In genomic region chr2:236308855-236309668, GRCh38 we compare ENCODE assay signal across 21 cellular contexts. TPM values are rescaled to one million over a fixed set of nuclear protein-coding genes. Genes with fewer than 3 reads are reported as not detected.
DNase-seq lines count a peak whose midpoint lies in the region; ATAC-seq and TF ChIP-seq lines count a peak whose summit lies in the region.
"Had no signal": no experiment of that assay in that cellular context is flagged by ENCODE, and none has a peak within 500 bp of the region (broad histone marks: within the 10 kb centered on the region; RNA-seq: fewer than 3 reads in every experiment).

No MANE protein-coding gene starts in this region.

- no peaks in the 10 kb centered on the region for H3K36me3 Mint-ChIP-seq in GM23338 (ENCODE audit: low read depth)
- H3K36me3 Mint-ChIP-seq in natural killer cell treated with Interleukin-12 subunit alpha and Interleukin-12 subunit beta and Interleukin-15 and Interleukin-18, amount 100 ng/mL, for 72 hours, result no peaks in the 10 kb centered on the region
- H3K36me3 Mint-ChIP-seq: CD14-positive monocyte; CD8-positive, alpha-beta memory T cell had no signal

- H3K14ac ChIP-seq in neuronal stem cell (ENCODE audit: low read length), result no peak overlapping the region

- H3K9me3 ChIP-seq in SJSA1 (replicated peaks), result no peaks in the 10 kb centered on the region
- H3K9me3 ChIP-seq in neuronal stem cell (replicated peaks in 1 of 2; ENCODE audit: control insufficient read depth in 2 of 2, insufficient read depth in 1 of 2, low read depth in 1 of 2, low read length in 2 of 2), result peaks cover 0 to 16% of the 10 kb centered on the region in 2 donors
- H3K9me3 ChIP-seq: BE2C, HAP-1 had no signal

- no peak overlapping the region for H2BK5ac ChIP-seq in neuronal stem cell (ENCODE audit: low read length)

- H3F3A ChIP-seq in GM23338 (replicated peaks; ENCODE audit: low read depth), result no peaks in the 10 kb centered on the region

- no peak overlapping the region for H3K23ac ChIP-seq in neuronal stem cell (ENCODE audit: low read depth, low read length, poor library complexity)

- no peak overlapping the region for H4K91ac ChIP-seq in neuronal stem cell (ENCODE audit: low read depth, low read length, poor library complexity)

- H3K36me3 ChIP-seq in GM23338 (ENCODE audit: insufficient read depth) (no peaks in the 10 kb centered on the region), SJSA1 (0 out of 2 replicates have a peak, but pooled peaks cover 2% of the 10 kb centered on the region), neuronal stem cell (replicated peaks in 1 of 2; ENCODE audit: control insufficient read depth in 2 of 2, insufficient read depth in 2 of 2, low read length in 2 of 2) (no peaks in the 10 kb centered on the region)
- H3K36me3 ChIP-seq: BE2C; BLaER1 treated with 17β-estradiol and CSF1 and Interleukin-3, amounts not matched to agents 10 nM and 100 nM; HAP-1 had no signal

- DNase-seq in GM23338 (ENCODE audit: low spot score), result no peak
- DNase-seq in SJSA1 (ENCODE audit: low read depth in 1 of 2, low spot score in 2 of 2), result peak; percentile 93 to 95
- peak; percentile 40 for DNase-seq in coronary artery (ENCODE audit: low spot score)
- DNase-seq in neuronal stem cell (ENCODE audit: low spot score), result no peak
- DNase-seq in NCI-H1930 (lab: John Stamatoyannopoulos, UW), result no peak
- DNase-seq in natural killer cell treated with Interleukin-12 subunit alpha and Interleukin-12 subunit beta and Interleukin-15 and Interleukin-18, amount 100 ng/mL, for 72 hours (ENCODE audit: low spot score), result no peak
- DNase-seq: AML-193; CD4-positive, alpha-beta T cell; CD8-positive, alpha-beta memory T cell; DMS 273 treated with DMSO at 0.1 percent for 48 hours; GF-D8; GOT3; HFFc6 had no signal

- H2AFZ ChIP-seq in GM23338, result no peak overlapping the region
- H2AFZ ChIP-seq in neuronal stem cell (ENCODE audit: low read length), result no peak overlapping the region

- H3K9me2 ChIP-seq in GM23338 (ENCODE audit: insufficient read depth), result peaks cover 3% of the 10 kb centered on the region; the same call in 1 of the 2 replicates

- no peaks in the 10 kb centered on the region for H4K20me1 ChIP-seq in GM23338 (replicated peaks; ENCODE audit: insufficient read depth)
- H4K20me1 ChIP-seq: BLaER1 treated with 17β-estradiol and CSF1 and Interleukin-3, amounts not matched to agents 10 nM and 100 nM had no signal

- H3K18ac ChIP-seq in neuronal stem cell (ENCODE audit: low read length), result no peak overlapping the region

- no peaks in the 10 kb centered on the region for H3K79me2 ChIP-seq in GM23338 (replicated peaks; ENCODE audit: insufficient read depth)

- peaks cover 2% of the 10 kb centered on the region; the same call in 1 of the 3 replicates for H3K9me3 Mint-ChIP-seq in GM23338
- H3K9me3 Mint-ChIP-seq in natural killer cell treated with Interleukin-12 subunit alpha and Interleukin-12 subunit beta and Interleukin-15 and Interleukin-18, amount 100 ng/mL, for 72 hours, result no peaks in the 10 kb centered on the region

- H2BK15ac ChIP-seq in neuronal stem cell (ENCODE audit: low read length), result no peak overlapping the region

- peak overlapping the region; percentile 24 for H2AK5ac ChIP-seq in neuronal stem cell (ENCODE audit: low read depth, low read length)

- H4K8ac ChIP-seq in neuronal stem cell (ENCODE audit: low read depth, low read length), result no peak overlapping the region

- H3K9ac ChIP-seq in neuronal stem cell (ENCODE audit: low read depth, low read length, poor library complexity), result no peak overlapping the region
- H3K9ac ChIP-seq: BLaER1 treated with 17β-estradiol and CSF1 and Interleukin-3, amounts not matched to agents 10 nM and 100 nM had no signal

- 0 out of 2 replicates have a peak overlapping the region, but pooled peaks have one; percentile 30 for H3K4me2 ChIP-seq in GM23338
- H3K4me2 ChIP-seq in neuronal stem cell (ENCODE audit: insufficient read depth, low read length, poor library complexity, severe bottlenecking), result no peak overlapping the region
- H3K4me2 ChIP-seq: A549; BLaER1 treated with 17β-estradiol and CSF1 and Interleukin-3, amounts not matched to agents 10 nM and 100 nM had no signal

- H3K4me1 Mint-ChIP-seq in GM23338, result peaks cover 16% of the 10 kb centered on the region
- H3K4me1 Mint-ChIP-seq in natural killer cell treated with Interleukin-12 subunit alpha and Interleukin-12 subunit beta and Interleukin-15 and Interleukin-18, amount 100 ng/mL, for 72 hours (ENCODE audit: low read depth in 2 of 2), result no peaks in the 10 kb centered on the region
- H3K4me1 Mint-ChIP-seq: CD14-positive monocyte; CD8-positive, alpha-beta memory T cell had no signal

- H3K4me1 ChIP-seq in GM23338 (ENCODE audit: insufficient read depth), result peaks cover 14% of the 10 kb centered on the region
- H3K4me1 ChIP-seq in SJSA1 (replicated peaks), result peaks cover 31% of the 10 kb centered on the region
- H3K4me1 ChIP-seq in neuronal stem cell (ENCODE audit: control insufficient read depth in 2 of 2, insufficient read depth in 1 of 2, low read depth in 1 of 2, low read length in 2 of 2), result peaks cover 4 to 5% of the 10 kb centered on the region in 2 donors
- H3K4me1 ChIP-seq: A549; BE2C; BLaER1 treated with 17β-estradiol and CSF1 and Interleukin-3, amounts not matched to agents 10 nM and 100 nM; HAP-1 had no signal

- no peaks in the 10 kb centered on the region for H3K27me3 Mint-ChIP-seq in GM23338 (ENCODE audit: insufficient read depth, low read depth, poor library complexity)
- H3K27me3 Mint-ChIP-seq in natural killer cell treated with Interleukin-12 subunit alpha and Interleukin-12 subunit beta and Interleukin-15 and Interleukin-18, amount 100 ng/mL, for 72 hours, result peaks cover 7 to 28% of the 10 kb centered on the region in 2 donors

- H2BK120ac ChIP-seq in neuronal stem cell (ENCODE audit: low read depth, low read length), result no peak overlapping the region

- H3K27ac Mint-ChIP-seq in GM23338, result no peak overlapping the region
- no peak overlapping the region for H3K27ac Mint-ChIP-seq in natural killer cell treated with Interleukin-12 subunit alpha and Interleukin-12 subunit beta and Interleukin-15 and Interleukin-18, amount 100 ng/mL, for 72 hours
- H3K27ac Mint-ChIP-seq: CD14-positive monocyte; CD4-positive, alpha-beta T cell; CD8-positive, alpha-beta memory T cell; HFFc6 had no signal

- no peak overlapping the region for H3K4ac ChIP-seq in neuronal stem cell (ENCODE audit: low read length)

- H3K27me3 ChIP-seq in GM23338 (ENCODE audit: insufficient read depth) (no peaks in the 10 kb centered on the region), SJSA1 (replicated peaks) (no peaks in the 10 kb centered on the region), neuronal stem cell (ENCODE audit: control insufficient read depth in 3 of 3, insufficient read depth in 3 of 3, low read depth in 1 of 3, low read length in 3 of 3) (no peaks in the 10 kb centered on the region)
- H3K27me3 ChIP-seq: BLaER1 treated with 17β-estradiol and CSF1 and Interleukin-3, amounts not matched to agents 10 nM and 100 nM had no signal

- no peaks in the 10 kb centered on the region for H3K79me1 ChIP-seq in neuronal stem cell (ENCODE audit: low read depth, low read length)

- H2BK12ac ChIP-seq in neuronal stem cell (ENCODE audit: low read length), result no peak overlapping the region

- WGBS in neuronal stem cell (ENCODE audit: extremely low coverage in 2 of 2, insufficient read length in 2 of 2, insufficient replicate concordance in 1 of 2), 2 donors, result no CpG with 5 or more reads among the region's 19 CpGs

- H3K27ac ChIP-seq in GM23338 (ENCODE audit: low read depth), result no peak overlapping the region
- H3K27ac ChIP-seq in SJSA1, result peak overlapping the region; percentile 80
- H3K27ac ChIP-seq in coronary artery, result no peak overlapping the region
- H3K27ac ChIP-seq in neuronal stem cell (replicated peaks; ENCODE audit: low read length), result no peak overlapping the region
- H3K27ac ChIP-seq: A549; BLaER1 treated with 17β-estradiol and CSF1 and Interleukin-3, amounts not matched to agents 10 nM and 100 nM had no signal

- H3K4me3 ChIP-seq in GM23338 (no peak overlapping the region), SJSA1 (no peak overlapping the region), coronary artery (no peak overlapping the region), neuronal stem cell (ENCODE audit: low read length in 2 of 2) (no peak overlapping the region)
- H3K4me3 ChIP-seq: A549; BLaER1 treated with 17β-estradiol and CSF1 and Interleukin-3, amounts not matched to agents 10 nM and 100 nM; HAP-1 had no signal

- H3K4me3 Mint-ChIP-seq in GM23338, result no peak overlapping the region
- no peak overlapping the region for H3K4me3 Mint-ChIP-seq in natural killer cell treated with Interleukin-12 subunit alpha and Interleukin-12 subunit beta and Interleukin-15 and Interleukin-18, amount 100 ng/mL, for 72 hours
- H3K4me3 Mint-ChIP-seq: CD14-positive monocyte; CD4-positive, alpha-beta T cell; CD8-positive, alpha-beta memory T cell; HFFc6 had no signal

- no peak for ATAC-seq in GM23338
- ATAC-seq in GM21737 (IDR thresholded peaks at IDR 0.05; ENCODE audit: unreplicated experiment), result no peak
- no peak for ATAC-seq in GM19324 (IDR thresholded peaks at IDR 0.05; ENCODE audit: low FRiP score, unreplicated experiment)
- ATAC-seq in natural killer cell treated with Interleukin-12 subunit alpha and Interleukin-12 subunit beta and Interleukin-15 and Interleukin-18, amount 100 ng/mL, for 72 hours, result no peak

- no peak for TF ChIP-seq CTCF in GM23338 (conservative IDR thresholded peaks at IDR 0.05; ENCODE audit: low read depth in 2 of 2)
- no peak for TF ChIP-seq CTCF in coronary artery (IDR thresholded peaks at IDR 0.05)

TF ChIP-seq in GM23338, 12 proteins besides CTCF, POLR2A, EP300 and RAD21 (continues in another document):
- TF ChIP-seq ZNF331 (CRISPR knock-in tag; IDR thresholded peaks at IDR 0.05; ENCODE audit: low read depth) (no peak), CREB1 (CRISPR knock-in tag; IDR thresholded peaks at IDR 0.05; ENCODE audit: low read depth) (no peak), NANOG (IDR thresholded peaks at IDR 0.05; ENCODE audit: borderline replicate concordance) (no peak), ZNF114 (CRISPR knock-in tag; IDR thresholded peaks at IDR 0.05) (no peak)
- TF ChIP-seq, protein P1, sequence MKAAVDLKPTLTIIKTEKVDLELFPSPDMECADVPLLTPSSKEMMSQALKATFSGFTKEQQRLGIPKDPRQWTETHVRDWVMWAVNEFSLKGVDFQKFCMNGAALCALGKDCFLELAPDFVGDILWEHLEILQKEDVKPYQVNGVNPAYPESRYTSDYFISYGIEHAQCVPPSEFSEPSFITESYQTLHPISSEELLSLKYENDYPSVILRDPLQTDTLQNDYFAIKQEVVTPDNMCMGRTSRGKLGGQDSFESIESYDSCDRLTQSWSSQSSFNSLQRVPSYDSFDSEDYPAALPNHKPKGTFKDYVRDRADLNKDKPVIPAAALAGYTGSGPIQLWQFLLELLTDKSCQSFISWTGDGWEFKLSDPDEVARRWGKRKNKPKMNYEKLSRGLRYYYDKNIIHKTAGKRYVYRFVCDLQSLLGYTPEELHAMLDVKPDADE (IDR thresholded peaks at IDR 0.05), result no peak

RNA-seq across cellular contexts. Expression of gene ASB18, which starts 44.9 kb away (rescaled TPM):
- total RNA-seq in GM23338 (2014; rRNA removed; shearing (Covaris generic)), result not detected in 2 replicates
- not detected in 2 replicates for polyA plus RNA-seq in GM23338 (2016; fragmentation: Nextera tagmentation; extraction: Ambion mirVana)
- 1.1 TPM in 1 of 2 replicates, not detected in the other for total RNA-seq in SJSA1 (2014; rRNA removed; shearing (Covaris generic))
- polyA plus RNA-seq in neuronal stem cell (2013, experiment 1 of 2), result not detected
- polyA plus RNA-seq in neuronal stem cell (2013, experiment 2 of 2), result not detected
- not detected for total RNA-seq in natural killer cell treated with Interleukin-12 subunit alpha and Interleukin-12 subunit beta and Interleukin-15 and Interleukin-18, amount 100 ng/mL, for 72 hours
- total RNA-seq: CD4-positive, alpha-beta T cell; CD8-positive, alpha-beta memory T cell; G401; HFFc6 had no signal
- polyA plus RNA-seq: A549; CD14-positive monocyte; CD8-positive, alpha-beta memory T cell had no signal

Comparison
In these comparisons a context has a peak if more than half of its experiments do, and no peak if none do; other contexts are left out.
1. DNase-seq: peak in SJSA1 (2 of 2) and coronary artery (single experiment); none in GM23338 (single experiment), neuronal stem cell (single experiment), NCI-H1930 (0 of 2) and natural killer cell treated with Interleukin-12 subunit alpha and Interleukin-12 subunit beta and Interleukin-15 and Interleukin-18, amount 100 ng/mL, for 72 hours (single experiment).